In genomic region chr1:66532798-66533783, GRCh38 we compare ENCODE assay signal across 8 cellular contexts. TPM values are rescaled to one million over a fixed set of nuclear protein-coding genes. Genes with fewer than 3 reads are reported as not detected.
DNase-seq lines count a peak whose midpoint lies in the region; ATAC-seq and TF ChIP-seq lines count a peak whose summit lies in the region.

No MANE protein-coding gene starts in this region.

- peak overlapping the region; percentile 65 for H3K4me3 ChIP-seq in AG04449 (ENCODE audit: low read depth, low read length)
- peak overlapping the region; percentile 81 for H3K4me3 ChIP-seq in HUES6 (ENCODE audit: low read depth, low read length)
- peak overlapping the region; percentile 7 to 62 (median 52) for H3K4me3 ChIP-seq in heart right ventricle
- peak overlapping the region; percentile 54 for H3K4me3 ChIP-seq in trophoblast cell (ENCODE audit: low read depth, low read length)

- peak overlapping the region; percentile 64 for H4K12ac ChIP-seq in trophoblast cell (ENCODE audit: low read depth, low read length)

- H3K27me3 ChIP-seq in HUES6 (ENCODE audit: control insufficient read depth, insufficient read depth, low read length) (peaks cover 37% of the 10 kb centered on the region), heart right ventricle (peaks cover 0 to 24% (median 0%) of the 10 kb centered on the region in 7 donors), trophoblast cell (ENCODE audit: insufficient read depth, low read length) (no peaks in the 10 kb centered on the region)

- H3K9ac ChIP-seq in HUES6 (ENCODE audit: low read length) (peak overlapping the region; percentile 57), trophoblast cell (ENCODE audit: low read length) (no peak overlapping the region)

- H3K27ac ChIP-seq in HUES6 (ENCODE audit: low read depth, low read length) (no peak overlapping the region), adipose tissue (ENCODE audit: low read depth, low read length) (peak overlapping the region; percentile 52), heart right ventricle (peak overlapping the region; percentile 33 to 92 (median 76)), trophoblast cell (ENCODE audit: low read depth, low read length) (no peak overlapping the region)

- H3K79me1 ChIP-seq in trophoblast cell (ENCODE audit: low read length) = peaks cover 2% of the 10 kb centered on the region

- 3 to 6% (median 4%) methylated on average over 50 of the region's 50 CpGs for WGBS in adipose tissue, 3 donors
- 7 to 10% methylated on average over 50 of the region's 50 CpGs for WGBS in heart right ventricle, 2 donors
- no CpG with 5 or more reads among the region's 50 CpGs for WGBS in trophoblast cell (ENCODE audit: extremely low coverage, insufficient coverage, insufficient read length)

- H3K14ac ChIP-seq in trophoblast cell (ENCODE audit: low read length) = peak overlapping the region; percentile 26

- H2AFZ ChIP-seq in trophoblast cell (ENCODE audit: insufficient read depth, low read length, poor library complexity) = peak overlapping the region; percentile 67

- peak overlapping the region; percentile 11 for H2BK12ac ChIP-seq in trophoblast cell (ENCODE audit: low read length)

- CTCF ChIA-PET in AG04449 (lab: Yijun Ruan, JAX) = interaction anchor here (1.8 to 8.2 kb wide), 4 partner anchors 11 to 193 kb away, joined by 5 to 43 read pairs (median 10); no protein-coding TSS in a partner anchor

- peak; percentile 49 to 77 (median 65) for ATAC-seq in heart right ventricle
- ATAC-seq in GM18519 (IDR thresholded peaks at IDR 0.05; ENCODE audit: low FRiP score, unreplicated experiment) = no peak
- no peak for ATAC-seq in GM18868 (IDR thresholded peaks at IDR 0.05; ENCODE audit: unreplicated experiment)

- H3K4ac ChIP-seq in trophoblast cell (ENCODE audit: low read depth, low read length) = no peak overlapping the region

- no peaks in the 10 kb centered on the region for H3K9me3 ChIP-seq in HUES6 (ENCODE audit: control insufficient read depth, insufficient read depth, low read depth, low read length)
- no peaks in the 10 kb centered on the region for H3K9me3 ChIP-seq in heart right ventricle
- H3K9me3 ChIP-seq in trophoblast cell (ENCODE audit: insufficient read depth, low read depth, low read length) = no peaks in the 10 kb centered on the region

- peak overlapping the region; percentile 43 for H4K8ac ChIP-seq in trophoblast cell (ENCODE audit: low read depth, low read length)

- H3K18ac ChIP-seq in trophoblast cell (ENCODE audit: low read length) = peak overlapping the region; percentile 33

- POLR2A ChIA-PET in AG04449 (lab: Yijun Ruan, JAX) = interaction anchor here (0.6 to 1.9 kb wide), 9 partner anchors 25 to 90 kb away, joined by 3 to 6 read pairs (median 3); no protein-coding TSS in a partner anchor

- H3K79me2 ChIP-seq in trophoblast cell (ENCODE audit: control insufficient read depth, insufficient read depth, low read length, poor library complexity) = no peaks in the 10 kb centered on the region

- no peak overlapping the region for H2BK5ac ChIP-seq in trophoblast cell (ENCODE audit: low read depth, low read length, poor library complexity)

- no peak for TF ChIP-seq CTCF in AG04449 (IDR thresholded peaks at IDR 0.05; ENCODE audit: insufficient read depth, low read length, missing control alignments)
- no peak for TF ChIP-seq CTCF in heart right ventricle (IDR thresholded peaks at IDR 0.05)

- H4K91ac ChIP-seq in trophoblast cell (ENCODE audit: low read depth, low read length) = no peak overlapping the region

- no peaks in the 10 kb centered on the region for H3K36me3 ChIP-seq in HUES6 (ENCODE audit: control insufficient read depth, insufficient read depth, low read length)
- H3K36me3 ChIP-seq in heart right ventricle = no peaks in the 10 kb centered on the region
- H3K36me3 ChIP-seq in trophoblast cell (ENCODE audit: control insufficient read depth in 1 of 2, insufficient read depth in 2 of 2, low read length in 2 of 2) = no peaks in the 10 kb centered on the region

- no peak overlapping the region for H3K23ac ChIP-seq in trophoblast cell (ENCODE audit: low read length)

- peak; percentile 56 for DNase-seq in AG04449 (ENCODE audit: low read depth, low spot score)
- DNase-seq in heart right ventricle = peak; percentile 42 to 50
- peak in 1 of 2 donors; percentile 21 for DNase-seq in trophoblast cell
- no peak for DNase-seq in NOMO-1 treated with DMSO at 0.1 percent for 48 hours (lab: John Stamatoyannopoulos, UW; ENCODE audit: unreplicated experiment)

- H3K4me2 ChIP-seq in trophoblast cell (ENCODE audit: low read length) = peak overlapping the region; percentile 81

- H2AK5ac ChIP-seq in trophoblast cell (ENCODE audit: low read length) = no peak overlapping the region

- intact Hi-C loops in heart right ventricle (cut with DNase I) = loop anchor here in 4 of 10 donors (10.0 kb wide), 2 partner anchors 142 to 192 kb away; no protein-coding TSS in a partner anchor

- H2BK120ac ChIP-seq in trophoblast cell (ENCODE audit: insufficient read depth, low read length, poor library complexity) = peak overlapping the region; percentile 32

- H3K4me1 ChIP-seq in HUES6 (ENCODE audit: control insufficient read depth, insufficient read depth, low read length) (peaks cover 13% of the 10 kb centered on the region), heart right ventricle (peaks cover 0 to 46% (median 11%) of the 10 kb centered on the region in 9 donors), trophoblast cell (ENCODE audit: control insufficient read depth in 1 of 2, insufficient read depth in 2 of 2, low read length in 2 of 2) (peaks cover 6 to 10% of the 10 kb centered on the region in 2 experiments)

RNA-seq across cellular contexts. Expression of gene SGIP1, which starts 0.9 kb away (rescaled TPM):
- 1 to 10 TPM in 2 of 3 donors, under 1 TPM in 1; 0.24 to 2.5 (median 2.1) TPM for polyA plus RNA-seq in adipose tissue
- total RNA-seq in heart right ventricle = 10 to 100 TPM in 1 of 10 donors, 1 to 10 TPM in 9; 1.6 to 19.6 (median 4.9) TPM
- polyA plus RNA-seq in heart right ventricle = 1 to 10 TPM; 3.6 to 7.5 TPM
- polyA plus RNA-seq in trophoblast cell (2013) = 0.62 and 0.65 TPM in 2 replicates

Comparison
In these comparisons a context has a peak if more than half of its experiments do, and no peak if none do; other contexts are left out.
1. H3K27ac ChIP-seq: peak in adipose tissue (single experiment) and heart right ventricle (10 of 10); none in HUES6 (single experiment) and trophoblast cell (single experiment).
2. ATAC-seq: peak in heart right ventricle (8 of 8); none in GM18519 (single experiment) and GM18868 (single experiment).
3. Peak in every context shown above with its lines, with median percentiles within 50 percentile points of each other: H3K4me3 ChIP-seq.